In genomic region chr10:79355420-79356010, GRCh38 we compare ENCODE assay signal across 19 cellular contexts. TPM values are rescaled to one million over a fixed set of nuclear protein-coding genes. Genes with fewer than 3 reads are reported as not detected.
DNase-seq lines count a peak whose midpoint lies in the region; ATAC-seq and TF ChIP-seq lines count a peak whose summit lies in the region.
"Had no signal": no experiment of that assay in that cellular context is flagged by ENCODE, and none has a peak within 500 bp of the region (broad histone marks: within the 10 kb centered on the region; RNA-seq: fewer than 3 reads in every experiment).

No MANE protein-coding gene starts in this region.

- peaks cover 13% of the 10 kb centered on the region for H3K36me3 ChIP-seq in Caco-2 (ENCODE audit: control insufficient read depth, insufficient read depth, low read length)
- peaks cover 57% of the 10 kb centered on the region for H3K36me3 ChIP-seq in Loucy (ENCODE audit: insufficient read depth, low read length)

- CTCF ChIA-PET in Caco-2 (lab: Charles Lee) = no interaction called here

- no peak for TF ChIP-seq CTCF in Caco-2 (IDR thresholded peaks at IDR 0.05; ENCODE audit: insufficient read depth in 1 of 2, low read depth in 1 of 2, low read length in 1 of 2, severe bottlenecking in 1 of 2, unreplicated experiment in 1 of 2)
- no peak for TF ChIP-seq CTCF in Loucy (conservative IDR thresholded peaks at IDR 0.05; ENCODE audit: low read length)

- intact Hi-C loops in Caco-2 (cut with micrococcal nuclease; ENCODE audit: unreplicated experiment) = no loop called here

- H3K4me1 Mint-ChIP-seq in Caco-2 (ENCODE audit: low read depth, unreplicated experiment) = peaks cover 8% of the 10 kb centered on the region
- H3K4me1 Mint-ChIP-seq in T-helper 17 cell = peaks cover 15% of the 10 kb centered on the region
- H3K4me1 Mint-ChIP-seq: GM23338 had no signal

- no peaks in the 10 kb centered on the region for H3K9me2 ChIP-seq in Loucy (replicated peaks; ENCODE audit: low read depth, low read length)

- H3K79me2 ChIP-seq in Loucy (ENCODE audit: insufficient read depth, low read length) = peaks cover 52% of the 10 kb centered on the region

- POLR2A ChIA-PET in Caco-2 (lab: Charles Lee) = interaction anchor here (0.6 kb wide), 1 partner anchor 132 kb away, joined by 3 read pairs; no protein-coding TSS in a partner anchor

- H3K36me3 Mint-ChIP-seq in Caco-2 (ENCODE audit: insufficient read depth, unreplicated experiment) = peaks cover 65% of the 10 kb centered on the region
- peaks cover 16% of the 10 kb centered on the region for H3K36me3 Mint-ChIP-seq in T-helper 17 cell (ENCODE audit: low read depth)

- H3K27ac Mint-ChIP-seq in Caco-2 (ENCODE audit: unreplicated experiment) = peak overlapping the region; percentile 2
- no peak overlapping the region for H3K27ac Mint-ChIP-seq in T-helper 17 cell
- H3K27ac Mint-ChIP-seq: GM23338 had no signal

- H3F3A ChIP-seq in Loucy (ENCODE audit: low read depth) = no peaks in the 10 kb centered on the region

- no peaks in the 10 kb centered on the region for H3K9me3 Mint-ChIP-seq in Caco-2 (ENCODE audit: unreplicated experiment)
- H3K9me3 Mint-ChIP-seq: GM23338 had no signal

- H4K20me1 ChIP-seq in Loucy (ENCODE audit: insufficient read depth, low read length, poor library complexity, severe bottlenecking) = peaks cover 54% of the 10 kb centered on the region

- peak; percentile 1 for DNase-seq in activated CD4-positive, alpha-beta T cell treated with anti-CD3 and anti-CD28 coated beads for 1 hour
- no peak for DNase-seq in activated CD4-positive, alpha-beta T cell treated with anti-CD3 and anti-CD28 coated beads for 48 hours
- DNase-seq in Caco-2 (no peak), islet precursor cell (peak; percentile 20), T-helper 17 cell (no peak)
- DNase-seq: activated gamma-delta T cell; BE2C; caudate nucleus; erythroblast; hippocampal formation; NCI-H1417 treated with DMSO at 0.1 percent for 48 hours; NCI-H2171 treated with DMSO at 0.1 percent for 48 hours; NCI-H69; nucleus accumbens; stimulated activated CD4-positive, alpha-beta T cell treated with anti-CD3 and anti-CD28 coated beads, Interleukin-4, amount 100 ng/mL, for 4 hours had no signal

- H3K4me1 ChIP-seq in Caco-2 (peaks cover 22% of the 10 kb centered on the region), Loucy (ENCODE audit: insufficient read depth, low read length, poor library complexity, severe bottlenecking) (peaks cover 10% of the 10 kb centered on the region)
- H3K4me1 ChIP-seq: BE2C had no signal

- H2AFZ ChIP-seq in Loucy (ENCODE audit: low read length) = no peak overlapping the region
- H2AFZ ChIP-seq: GM23338 had no signal

- no TSS peak for BruUV-seq in Caco-2 (replicated peaks; lab: Mats Ljungman, UMichigan)

- peak overlapping the region; percentile 38 for H3K4me2 ChIP-seq in Loucy (ENCODE audit: low read depth, low read length, poor library complexity, severe bottlenecking)
- H3K4me2 ChIP-seq: GM23338 had no signal

- no peaks in the 10 kb centered on the region for H3K9me3 ChIP-seq in Caco-2
- H3K9me3 ChIP-seq in Loucy (ENCODE audit: insufficient read depth, low read depth, low read length) = no peaks in the 10 kb centered on the region
- H3K9me3 ChIP-seq in T-helper 17 cell (ENCODE audit: control insufficient read depth, low read length, poor library complexity, severe bottlenecking) = no peaks in the 10 kb centered on the region
- H3K9me3 ChIP-seq: BE2C had no signal

- H3K27me3 Mint-ChIP-seq in Caco-2 (ENCODE audit: insufficient read depth, unreplicated experiment) = no peaks in the 10 kb centered on the region
- no peaks in the 10 kb centered on the region for H3K27me3 Mint-ChIP-seq in T-helper 17 cell

- H3K27me3 ChIP-seq in Caco-2 (replicated peaks; ENCODE audit: control insufficient read depth, insufficient read depth, low read length) (no peaks in the 10 kb centered on the region), Loucy (ENCODE audit: insufficient read depth, low read length, poor library complexity, severe bottlenecking) (no peaks in the 10 kb centered on the region)
- H3K27me3 ChIP-seq: BE2C had no signal

- H3K4me3 Mint-ChIP-seq in Caco-2 (ENCODE audit: unreplicated experiment) (no peak overlapping the region), T-helper 17 cell (no peak overlapping the region)
- H3K4me3 Mint-ChIP-seq: GM23338 had no signal

- H3K4me3 ChIP-seq in Caco-2 (ENCODE audit: low read depth, low read length) (no peak overlapping the region), Loucy (ENCODE audit: low read length, poor library complexity, severe bottlenecking) (no peak overlapping the region)
- H3K4me3 ChIP-seq: GM23338 had no signal

- no peak overlapping the region for H3K9ac ChIP-seq in Loucy (ENCODE audit: low read depth, low read length, poor library complexity, severe bottlenecking)

- ATAC-seq in HG03025 (IDR thresholded peaks at IDR 0.05; ENCODE audit: low FRiP score, unreplicated experiment) = no peak
- no peak for ATAC-seq in T-helper 17 cell
- ATAC-seq in GM21576 (IDR thresholded peaks at IDR 0.05; ENCODE audit: unreplicated experiment) = no peak
- ATAC-seq: GM23338 had no signal

RNA-seq across cellular contexts. Expression of gene PPIF, which starts 8.2 kb away (rescaled TPM):
- total RNA-seq in Caco-2 (2022) = 116 and 133 TPM in 2 replicates
- 10 to 100 TPM; 59.4 to 82.3 TPM for total RNA-seq in T-helper 17 cell

Comparison
In these comparisons a context has a peak if more than half of its experiments do, and no peak if none do; other contexts are left out.
1. DNase-seq: peak in activated CD4-positive, alpha-beta T cell treated with anti-CD3 and anti-CD28 coated beads for 1 hour (single experiment) and islet precursor cell (single experiment); none in activated CD4-positive, alpha-beta T cell treated with anti-CD3 and anti-CD28 coated beads for 48 hours (single experiment), Caco-2 (0 of 2) and T-helper 17 cell (0 of 3).